Comparison of ENCODE assay signal across 8 cellular contexts in the genomic region with DNA sequence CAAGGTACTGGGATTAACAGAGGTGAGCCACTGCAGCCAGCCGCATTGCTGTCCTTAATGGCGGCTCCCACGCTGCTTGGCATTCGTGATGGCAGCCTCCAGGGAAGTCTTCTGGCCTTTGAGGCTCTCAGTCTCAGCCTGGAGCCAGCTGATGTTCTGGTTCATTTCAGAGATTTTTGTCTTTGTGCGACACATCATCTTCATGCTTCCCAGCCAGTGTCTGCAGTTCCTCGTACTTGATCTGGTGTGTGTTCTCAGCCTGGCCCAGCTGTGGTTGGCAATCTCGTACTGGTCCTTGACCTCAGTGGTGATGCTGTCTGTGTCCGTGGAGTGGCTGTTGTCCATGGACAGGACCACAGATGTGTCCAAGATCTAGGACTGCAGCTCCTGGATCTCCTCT.
"Had no signal": no experiment of that assay in that cellular context is flagged by ENCODE, and none has a peak within 500 bp of the region (broad histone marks: within the 10 kb centered on the region; RNA-seq: fewer than 3 reads in every experiment).

No MANE protein-coding gene starts in this region.

- H3K27ac ChIP-seq: HL-60 had no signal

- DNase-seq: H9, HCEC 1CT, HFFc6, KBM-7 had no signal

- H3K27me3 Mint-ChIP-seq: IgD-negative memory B cell had no signal

- H3K4me3 ChIP-seq: GM23338 had no signal

- H3K9me3 Mint-ChIP-seq: GM23338, H9, HFFc6, IgD-negative memory B cell had no signal

- H3K27ac Mint-ChIP-seq: GM23338, H9, HFFc6, IgD-negative memory B cell had no signal

- H3K4me3 Mint-ChIP-seq: GM23338, H9, HFFc6, IgD-negative memory B cell had no signal

- ATAC-seq: GM23338, HepG2 had no signal
